Comparison of ENCODE assay signal across 10 cellular contexts in the genomic region with DNA sequence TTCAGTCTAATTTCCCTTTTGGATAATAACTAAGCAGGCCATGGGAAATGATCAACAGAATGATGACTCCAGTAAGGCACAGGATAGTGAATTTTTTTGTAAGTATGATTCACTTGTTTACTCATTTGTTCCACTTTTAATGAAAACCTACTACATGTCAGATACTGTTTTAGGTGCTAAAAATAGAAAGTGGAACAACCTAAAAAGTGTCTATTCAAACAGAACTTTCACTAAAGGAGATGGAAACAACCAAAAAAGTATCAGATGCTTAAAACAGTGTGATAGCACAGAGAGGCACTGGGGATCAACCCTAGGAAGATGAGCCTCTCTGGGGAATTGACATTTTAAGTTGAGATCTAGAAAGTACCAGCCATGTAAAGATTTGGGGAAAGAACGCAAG. TPM values are rescaled to one million over a fixed set of nuclear protein-coding genes. Genes with fewer than 3 reads are reported as not detected.
A peak's percentile ranks its signal among the peaks of the same experiment; 100 is the strongest.
DNase-seq lines count a peak whose midpoint lies in the region; ATAC-seq lines count a peak whose summit lies in the region.
"Had no signal": no experiment of that assay in that cellular context is flagged by ENCODE, and none has a peak within 500 bp of the region (broad histone marks: within the 10 kb centered on the region; RNA-seq: fewer than 3 reads in every experiment).

No MANE protein-coding gene starts in this region.

- no peak overlapping the region for H3K27ac ChIP-seq in CD4-positive, CD25-positive, alpha-beta regulatory T cell (ENCODE audit: insufficient read depth, low read length, poor library complexity, severe bottlenecking)
- H3K27ac ChIP-seq in CD4-positive, alpha-beta memory T cell (ENCODE audit: low read depth, low read length) = no peak overlapping the region

- H3K4me3 ChIP-seq in CD4-positive, CD25-positive, alpha-beta regulatory T cell (ENCODE audit: low read depth, low read length) = no peak overlapping the region
- no peak overlapping the region for H3K4me3 ChIP-seq in CD4-positive, alpha-beta memory T cell (ENCODE audit: low read length in 2 of 2)

- POLR2A ChIA-PET in CD4-positive, alpha-beta memory T cell (lab: Charles Lee; ENCODE audit: partially characterized antibody) = no interaction called here

- H3K4me1 Mint-ChIP-seq in CD4-positive, CD25-positive, alpha-beta regulatory T cell = peaks cover 42 to 90% (median 51%) of the 10 kb centered on the region in 4 donors
- peaks cover 58 to 87% (median 72%) of the 10 kb centered on the region in 4 donors for H3K4me1 Mint-ChIP-seq in CD4-positive, alpha-beta memory T cell

- H3K4me1 ChIP-seq in CD4-positive, CD25-positive, alpha-beta regulatory T cell (ENCODE audit: control insufficient read depth, insufficient read depth, low read length, poor library complexity, severe bottlenecking) = peaks cover 27% of the 10 kb centered on the region
- H3K4me1 ChIP-seq in CD4-positive, alpha-beta memory T cell (ENCODE audit: insufficient read depth, low read length) = peaks cover 61% of the 10 kb centered on the region

- CTCF ChIA-PET in CD4-positive, alpha-beta memory T cell (lab: Charles Lee; ENCODE audit: partially characterized antibody) = interaction anchor here (1.8 to 4.0 kb wide), 2 partner anchors 16 to 26 kb away, joined by 4 to 29 read pairs; no protein-coding TSS in a partner anchor

- peaks cover 3% of the 10 kb centered on the region for H3K36me3 Mint-ChIP-seq in CD4-positive, CD25-positive, alpha-beta regulatory T cell
- no peaks in the 10 kb centered on the region for H3K36me3 Mint-ChIP-seq in CD4-positive, alpha-beta memory T cell
- H3K36me3 Mint-ChIP-seq: natural killer cell had no signal

- DNase-seq in CD4-positive, CD25-positive, alpha-beta regulatory T cell = no peak
- DNase-seq in dermis blood vessel endothelial cell (peak; percentile 29), NCI-H1417 treated with DMSO at 0.1 percent for 48 hours (lab: John Stamatoyannopoulos, UW) (no peak), NCI-H1694 (lab: John Stamatoyannopoulos, UW) (no peak), NCI-H1436 treated with DMSO at 0.1 percent for 48 hours (lab: John Stamatoyannopoulos, UW) (no peak)
- DNase-seq in CD4-positive, alpha-beta memory T cell = no peak
- DNase-seq: natural killer cell, NCI-H1105 had no signal

- no peaks in the 10 kb centered on the region for H3K9me3 Mint-ChIP-seq in CD4-positive, CD25-positive, alpha-beta regulatory T cell
- no peaks in the 10 kb centered on the region for H3K9me3 Mint-ChIP-seq in CD4-positive, alpha-beta memory T cell
- H3K9me3 Mint-ChIP-seq: natural killer cell had no signal

- no peaks in the 10 kb centered on the region for H3K27me3 Mint-ChIP-seq in CD4-positive, CD25-positive, alpha-beta regulatory T cell
- no peaks in the 10 kb centered on the region for H3K27me3 Mint-ChIP-seq in CD4-positive, alpha-beta memory T cell

- peak overlapping the region in 2 of 4 donors; percentile 13 to 15 for H3K4me3 Mint-ChIP-seq in CD4-positive, CD25-positive, alpha-beta regulatory T cell
- peak overlapping the region in 2 of 8 donors; percentile 37 to 56 for H3K4me3 Mint-ChIP-seq in CD4-positive, alpha-beta memory T cell
- H3K4me3 Mint-ChIP-seq: natural killer cell had no signal

- H3K9me3 ChIP-seq in CD4-positive, CD25-positive, alpha-beta regulatory T cell (ENCODE audit: control insufficient read depth in 2 of 2, low read length in 2 of 2) = no peaks in the 10 kb centered on the region
- no peaks in the 10 kb centered on the region for H3K9me3 ChIP-seq in CD4-positive, alpha-beta memory T cell (ENCODE audit: control insufficient read depth in 1 of 2, low read length in 2 of 2)

- H3K27ac Mint-ChIP-seq in CD4-positive, CD25-positive, alpha-beta regulatory T cell = peak overlapping the region in 2 of 3 donors; percentile 42 to 48
- peak overlapping the region in 3 of 7 donors; percentile 3 to 68 (median 26) for H3K27ac Mint-ChIP-seq in CD4-positive, alpha-beta memory T cell

- intact Hi-C loops in CD4-positive, alpha-beta memory T cell (cut with micrococcal nuclease) = loop anchor here (10.0 kb wide), 1 partner anchor 1515 kb away; a partner anchor contains a TSS

- H3K27me3 ChIP-seq in CD4-positive, CD25-positive, alpha-beta regulatory T cell (ENCODE audit: control insufficient read depth, insufficient read depth, low read length) = no peaks in the 10 kb centered on the region
- no peaks in the 10 kb centered on the region for H3K27me3 ChIP-seq in CD4-positive, alpha-beta memory T cell (ENCODE audit: insufficient read depth, low read length)

- no peaks in the 10 kb centered on the region for H3K36me3 ChIP-seq in CD4-positive, CD25-positive, alpha-beta regulatory T cell (ENCODE audit: control insufficient read depth, insufficient read depth, low read length)
- H3K36me3 ChIP-seq in CD4-positive, alpha-beta memory T cell (ENCODE audit: insufficient read depth, low read length) = no peaks in the 10 kb centered on the region

- peak in 1 of 2 donors; percentile 22 for ATAC-seq in CD4-positive, CD25-positive, alpha-beta regulatory T cell (ENCODE audit: low read depth in 2 of 2)
- ATAC-seq in GM21367 (IDR thresholded peaks at IDR 0.05; ENCODE audit: unreplicated experiment) = peak; percentile 56
- peak; percentile 38 for ATAC-seq in HG03175 (IDR thresholded peaks at IDR 0.05; ENCODE audit: unreplicated experiment)

RNA-seq across cellular contexts. Expression of a gene that starts 11.1 kb away (rescaled TPM):
- 35.2 TPM for total RNA-seq in CD4-positive, CD25-positive, alpha-beta regulatory T cell
- polyA plus RNA-seq in CD4-positive, CD25-positive, alpha-beta regulatory T cell = 1 to 10 TPM; 5.6 to 7.9 (median 7.0) TPM
- total RNA-seq in dermis blood vessel endothelial cell = 91.6 and 103 TPM in 2 replicates
- 10 to 100 TPM; 44.7 to 47.9 TPM for total RNA-seq in CD4-positive, alpha-beta memory T cell
- polyA plus RNA-seq in CD4-positive, alpha-beta memory T cell = 1 to 10 TPM; 4.8 to 9.8 TPM
